ENCODE assay signal across 8 cellular contexts in genomic region chrX:132216806-132217202, GRCh38. TPM values are rescaled to one million over a fixed set of nuclear protein-coding genes. Genes with fewer than 3 reads are reported as not detected.
DNase-seq lines count a peak whose midpoint lies in the region; ATAC-seq and TF ChIP-seq lines count a peak whose summit lies in the region.

No MANE protein-coding gene starts in this region.

- peak overlapping the region; percentile 90 for H3K4me3 Mint-ChIP-seq in activated T-cell treated with anti-CD3 and anti-CD28 coated beads, Interleukin-2, amount 50 U/mL, for 4 hours
- peak overlapping the region; percentile 90 for H3K4me3 Mint-ChIP-seq in activated T-helper 2 cell treated with anti-CD3 and anti-CD28 coated beads, Interferon-gamma antibody, Interleukin-2, Interleukin-4, amounts not matched to agents 10 μg/mL and 5 μg/mL and 100 μg/mL, durations not matched to agents 14 hours and 24 hours and 36 hours (ENCODE audit: low read depth)

- peak overlapping the region; percentile 58 for H3K4me3 ChIP-seq in HL-60 (replicated peaks; ENCODE audit: insufficient read depth, low read length)
- peak overlapping the region; percentile 66 for H3K4me3 ChIP-seq in hepatocyte
- peak overlapping the region; percentile 33 to 79 (median 62) for H3K4me3 ChIP-seq in spleen

- H3K9me3 ChIP-seq in hepatocyte (ENCODE audit: low read depth) (no peaks in the 10 kb centered on the region), spleen (no peaks in the 10 kb centered on the region)

- H3K27me3 ChIP-seq in HL-60 (ENCODE audit: insufficient read depth, poor library complexity, severe bottlenecking) (no peaks in the 10 kb centered on the region), hepatocyte (no peaks in the 10 kb centered on the region), spleen (replicated peaks in 1 of 7) (no peaks in the 10 kb centered on the region)

- ATAC-seq in activated T-cell treated with anti-CD3 and anti-CD28 coated beads, Interleukin-2, amount 50 U/mL, for 4 hours: peak; percentile 63 to 67
- no peak for ATAC-seq in omental fat pad (ENCODE audit: low FRiP score)

- no peak overlapping the region for H2AFZ ChIP-seq in hepatocyte

- H3K4me1 ChIP-seq in hepatocyte (ENCODE audit: insufficient read depth): no peaks in the 10 kb centered on the region
- H3K4me1 ChIP-seq in spleen: peaks cover 0 to 62% (median 24%) of the 10 kb centered on the region in 6 donors

- H3K9me3 Mint-ChIP-seq in activated T-cell treated with anti-CD3 and anti-CD28 coated beads, Interleukin-2, amount 50 U/mL, for 4 hours: no peaks in the 10 kb centered on the region
- no peaks in the 10 kb centered on the region for H3K9me3 Mint-ChIP-seq in activated T-helper 2 cell treated with anti-CD3 and anti-CD28 coated beads, Interferon-gamma antibody, Interleukin-2, Interleukin-4, amounts not matched to agents 10 μg/mL and 5 μg/mL and 100 μg/mL, durations not matched to agents 14 hours and 24 hours and 36 hours

- H3K9me2 ChIP-seq in hepatocyte (replicated peaks; ENCODE audit: insufficient read depth): no peaks in the 10 kb centered on the region

- no peaks in the 10 kb centered on the region for H3K27me3 Mint-ChIP-seq in activated T-cell treated with anti-CD3 and anti-CD28 coated beads, Interleukin-2, amount 50 U/mL, for 4 hours (ENCODE audit: low read depth)
- no peaks in the 10 kb centered on the region for H3K27me3 Mint-ChIP-seq in activated T-helper 2 cell treated with anti-CD3 and anti-CD28 coated beads, Interferon-gamma antibody, Interleukin-2, Interleukin-4, amounts not matched to agents 10 μg/mL and 5 μg/mL and 100 μg/mL, durations not matched to agents 14 hours and 24 hours and 36 hours (ENCODE audit: low read depth)

- peaks cover 9% of the 10 kb centered on the region for H3K36me3 Mint-ChIP-seq in activated T-cell treated with anti-CD3 and anti-CD28 coated beads, Interleukin-2, amount 50 U/mL, for 4 hours (ENCODE audit: insufficient read depth)
- H3K36me3 Mint-ChIP-seq in activated T-helper 2 cell treated with anti-CD3 and anti-CD28 coated beads, Interferon-gamma antibody, Interleukin-2, Interleukin-4, amounts not matched to agents 10 μg/mL and 5 μg/mL and 100 μg/mL, durations not matched to agents 14 hours and 24 hours and 36 hours (ENCODE audit: low read depth): peaks cover 30% of the 10 kb centered on the region

- DNase-seq in activated T-cell treated with anti-CD3 and anti-CD28 coated beads, Interleukin-2, amount 50 U/mL, for 4 hours: no peak
- DNase-seq in activated T-cell treated with anti-CD3 and anti-CD28 coated beads, Interleukin-2, amount 50 U/mL, for 1 hour: no peak
- DNase-seq in HL-60 (ENCODE audit: low read depth in 1 of 2, low spot score in 1 of 2): no peak
- peak; percentile 16 for DNase-seq in activated T-helper 2 cell treated with anti-CD3 and anti-CD28 coated beads, Interferon-gamma antibody, Interleukin-2, Interleukin-4, amounts not matched to agents 10 μg/mL and 5 μg/mL and 100 μg/mL, durations not matched to agents 14 hours and 24 hours and 36 hours (ENCODE audit: low spot score)
- peak; percentile 17 for DNase-seq in hepatocyte (ENCODE audit: low spot score)
- DNase-seq in spleen: no peak
- no peak for DNase-seq in mesenteric fat pad (ENCODE audit: low spot score)
- DNase-seq in omental fat pad (ENCODE audit: low spot score): no peak

- peak overlapping the region; percentile 97 for H3K27ac Mint-ChIP-seq in activated T-helper 2 cell treated with anti-CD3 and anti-CD28 coated beads, Interferon-gamma antibody, Interleukin-2, Interleukin-4, amounts not matched to agents 10 μg/mL and 5 μg/mL and 100 μg/mL, durations not matched to agents 14 hours and 24 hours and 36 hours

- 35% methylated on average over 11 of the region's 11 CpGs for WGBS in hepatocyte (ENCODE audit: low lambda C conversion rate, missing lambda C conversion rate)
- 0 to 35% (median 1%) methylated on average over 11 of the region's 11 CpGs for WGBS in spleen, 5 donors

- TF ChIP-seq CTCF in HL-60 (IDR thresholded peaks at IDR 0.05; ENCODE audit: insufficient read depth, low read length) (no peak), hepatocyte (IDR thresholded peaks at IDR 0.05; ENCODE audit: poor library complexity) (no peak), spleen (IDR thresholded peaks at IDR 0.05 in 8 of 11, conservative IDR thresholded peaks at IDR 0.05 in 3 of 11) (no peak), omental fat pad (IDR thresholded peaks at IDR 0.05) (no peak)

- peaks cover 37% of the 10 kb centered on the region for H3K4me1 Mint-ChIP-seq in activated T-cell treated with anti-CD3 and anti-CD28 coated beads, Interleukin-2, amount 50 U/mL, for 4 hours (ENCODE audit: low read depth)
- H3K4me1 Mint-ChIP-seq in activated T-helper 2 cell treated with anti-CD3 and anti-CD28 coated beads, Interferon-gamma antibody, Interleukin-2, Interleukin-4, amounts not matched to agents 10 μg/mL and 5 μg/mL and 100 μg/mL, durations not matched to agents 14 hours and 24 hours and 36 hours (ENCODE audit: low read depth): peaks cover 34% of the 10 kb centered on the region

- H3K4me2 ChIP-seq in hepatocyte: peak overlapping the region; percentile 74

- intact Hi-C loops in activated T-helper 2 cell treated with anti-CD3 and anti-CD28 coated beads, Interferon-gamma antibody, Interleukin-2, Interleukin-4, amounts not matched to agents 10 μg/mL and 5 μg/mL and 100 μg/mL, durations not matched to agents 14 hours and 24 hours and 36 hours (cut with micrococcal nuclease): loop anchor here (2.0 to 5.0 kb wide), 3 partner anchors 272 to 405 kb away; partner anchors contain the start of gene MBNL3
- intact Hi-C loops in spleen (cut with DNase I; ENCODE audit: low total_unique reads): no loop called here

- TF ChIP-seq POLR2A in spleen (IDR thresholded peaks at IDR 0.05): no peak

- H3K79me2 ChIP-seq in hepatocyte: peaks cover 36% of the 10 kb centered on the region

- peak overlapping the region; percentile 99 for H3K27ac ChIP-seq in HL-60 (replicated peaks)
- H3K27ac ChIP-seq in hepatocyte: peak overlapping the region; percentile 99
- peak overlapping the region; percentile 91 to 99 (median 97) for H3K27ac ChIP-seq in spleen

- H4K20me1 ChIP-seq in hepatocyte (ENCODE audit: insufficient read depth, poor library complexity, severe bottlenecking): peaks cover 15% of the 10 kb centered on the region

- no peaks in the 10 kb centered on the region for H3K36me3 ChIP-seq in hepatocyte (replicated peaks; ENCODE audit: insufficient read depth, low read depth)
- H3K36me3 ChIP-seq in spleen: peaks cover 0 to 24% (median 3%) of the 10 kb centered on the region in 6 donors

RNA-seq across cellular contexts. Expression of gene RAP2C, which starts 2.4 kb away (rescaled TPM):
- total RNA-seq in activated T-cell treated with anti-CD3 and anti-CD28 coated beads, Interleukin-2, amount 50 U/mL, for 4 hours: 10 to 100 TPM; 31.0 to 34.1 (median 31.6) TPM
- 40.1 and 42.1 TPM in 2 replicates for total RNA-seq in activated T-helper 2 cell treated with anti-CD3 and anti-CD28 coated beads, Interferon-gamma antibody, Interleukin-2, Interleukin-4, amounts not matched to agents 10 μg/mL and 5 μg/mL and 100 μg/mL, durations not matched to agents 14 hours and 24 hours and 36 hours
- total RNA-seq in hepatocyte (53.8 and 57.4 TPM in 2 replicates), spleen (10 to 100 TPM; 22.6 to 38.5 (median 29.8) TPM), mesenteric fat pad (25.7 TPM), omental fat pad (10 to 100 TPM; 18.0 to 24.3 (median 20.4) TPM)
- polyA plus RNA-seq in hepatocyte (30.0 and 32.2 TPM in 2 replicates), spleen (10 to 100 TPM; 22.5 to 27.8 (median 24.7) TPM)

Comparison
In these comparisons a context has a peak if more than half of its experiments do, and no peak if none do; other contexts are left out.
1. DNase-seq: peak in activated T-helper 2 cell treated with anti-CD3 and anti-CD28 coated beads, Interferon-gamma antibody, Interleukin-2, Interleukin-4, amounts not matched to agents 10 μg/mL and 5 μg/mL and 100 μg/mL, durations not matched to agents 14 hours and 24 hours and 36 hours (single experiment) and hepatocyte (single experiment); none in activated T-cell treated with anti-CD3 and anti-CD28 coated beads, Interleukin-2, amount 50 U/mL, for 4 hours (single experiment), activated T-cell treated with anti-CD3 and anti-CD28 coated beads, Interleukin-2, amount 50 U/mL, for 1 hour (single experiment), HL-60 (0 of 2), spleen (single experiment), mesenteric fat pad (single experiment) and omental fat pad (single experiment).
2. Peak in every context shown above with its lines, with median percentiles within 50 percentile points of each other: H3K27ac ChIP-seq and H3K4me3 ChIP-seq.